In the genomic region with DNA sequence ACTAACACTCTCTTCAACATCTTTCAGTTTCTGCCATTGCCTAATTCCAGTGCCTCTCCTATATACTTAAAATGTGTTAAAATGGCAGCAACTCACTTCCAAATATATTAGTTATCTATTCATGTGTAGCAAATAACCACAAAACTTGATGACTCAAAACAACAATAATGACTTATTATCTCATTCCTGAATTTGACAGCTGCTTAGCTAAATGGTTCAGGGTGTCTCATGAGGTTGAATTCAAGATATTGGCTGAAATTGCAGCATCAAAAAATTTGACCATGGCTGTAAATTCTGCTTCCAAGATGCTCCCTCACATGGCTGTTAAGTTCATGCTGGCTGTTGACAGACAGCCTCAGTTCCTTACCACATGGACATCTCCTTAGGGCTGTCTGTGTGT, we compare ENCODE assay signal across 24 cellular contexts. TPM values are rescaled to one million over a fixed set of nuclear protein-coding genes. Genes with fewer than 3 reads are reported as not detected.
A peak's percentile ranks its signal among the peaks of the same experiment; 100 is the strongest.
DNase-seq lines count a peak whose midpoint lies in the region; ATAC-seq and TF ChIP-seq lines count a peak whose summit lies in the region.
"Had no signal": no experiment of that assay in that cellular context is flagged by ENCODE, and none has a peak within 500 bp of the region (broad histone marks: within the 10 kb centered on the region; RNA-seq: fewer than 3 reads in every experiment).

No MANE protein-coding gene starts in this region.

- H3K4me3 Mint-ChIP-seq in endothelial cell (ENCODE audit: unreplicated experiment), result peak overlapping the region; percentile 12
- H3K4me3 Mint-ChIP-seq: CD14-positive monocyte; CD4-positive, alpha-beta T cell; CD8-positive, alpha-beta memory T cell; GM23338; HFFc6 had no signal

- no peaks in the 10 kb centered on the region for H3K36me3 ChIP-seq in aorta (ENCODE audit: control insufficient read depth in 1 of 2, insufficient read depth in 2 of 2, low read length in 1 of 2)
- H3K36me3 ChIP-seq: BE2C; BLaER1 treated with 17β-estradiol and CSF1 and Interleukin-3, amounts not matched to agents 10 nM and 100 nM; HAP-1 had no signal

- intact Hi-C loops in aorta (cut with DNase I), result no loop called here

- no peak for ATAC-seq in aorta (ENCODE audit: low FRiP score)
- ATAC-seq: A549, GM12878, GM23338 had no signal

- H3K4me3 ChIP-seq in aorta (ENCODE audit: low read length in 2 of 2), result no peak overlapping the region
- H3K4me3 ChIP-seq: A549; BLaER1 treated with 17β-estradiol and CSF1 and Interleukin-3, amounts not matched to agents 10 nM and 100 nM; GM12878; GM23338; HAP-1 had no signal

- H3K36me3 Mint-ChIP-seq in endothelial cell (ENCODE audit: low read depth, unreplicated experiment), result peaks cover 9% of the 10 kb centered on the region
- H3K36me3 Mint-ChIP-seq: CD14-positive monocyte; CD8-positive, alpha-beta memory T cell had no signal

- no peaks in the 10 kb centered on the region for H3K4me1 Mint-ChIP-seq in endothelial cell (ENCODE audit: unreplicated experiment)
- H3K4me1 Mint-ChIP-seq: CD14-positive monocyte; CD8-positive, alpha-beta memory T cell; GM23338 had no signal

- H3K27me3 Mint-ChIP-seq in endothelial cell (ENCODE audit: unreplicated experiment), result no peaks in the 10 kb centered on the region

- H3K27ac ChIP-seq in aorta (ENCODE audit: low read depth in 1 of 2, low read length in 2 of 2), result no peak overlapping the region
- H3K27ac ChIP-seq: A549; BLaER1 treated with 17β-estradiol and CSF1 and Interleukin-3, amounts not matched to agents 10 nM and 100 nM had no signal

- TF ChIP-seq CTCF in endothelial cell (IDR thresholded peaks at IDR 0.05; ENCODE audit: unreplicated experiment), result no peak

- peaks cover 4% of the 10 kb centered on the region for H3K9me3 ChIP-seq in aorta (ENCODE audit: control insufficient read depth, low read length)
- H3K9me3 ChIP-seq: BE2C had no signal

- no peaks in the 10 kb centered on the region for H3K4me1 ChIP-seq in aorta (ENCODE audit: control insufficient read depth in 1 of 2, insufficient read depth in 2 of 2, low read length in 2 of 2)
- H3K4me1 ChIP-seq: A549; BE2C; BLaER1 treated with 17β-estradiol and CSF1 and Interleukin-3, amounts not matched to agents 10 nM and 100 nM; HAP-1 had no signal

- H3K27ac Mint-ChIP-seq in endothelial cell (ENCODE audit: unreplicated experiment), result no peak overlapping the region
- H3K27ac Mint-ChIP-seq: CD14-positive monocyte; CD4-positive, alpha-beta T cell; CD8-positive, alpha-beta memory T cell; GM23338; HFFc6 had no signal

- H3K9me3 Mint-ChIP-seq in endothelial cell (ENCODE audit: unreplicated experiment), result no peaks in the 10 kb centered on the region

- peak; percentile 84 for DNase-seq in LHCN-M2 (ENCODE audit: low read depth)
- DNase-seq in endothelial cell (ENCODE audit: low spot score), result no peak
- DNase-seq in kidney tubule cell (ENCODE audit: low spot score), result peak; percentile 32
- no peak for DNase-seq in H4 (ENCODE audit: low spot score)
- no peak for DNase-seq in NAMALWA (ENCODE audit: low spot score)
- no peak for DNase-seq in activated CD4-positive, alpha-beta T cell treated with anti-CD3 and anti-CD28 coated beads for 1 hour
- DNase-seq in aorta, result no peak
- DNase-seq: 8988T; ACHN; AML-193; BE2C; CD4-positive, alpha-beta T cell; CD8-positive, alpha-beta memory T cell; DMS 273 treated with DMSO at 0.1 percent for 48 hours; DMS79; EL; GDM1; HFFc6 had no signal

- no peaks in the 10 kb centered on the region for H3K27me3 ChIP-seq in aorta (ENCODE audit: control insufficient read depth in 1 of 2, insufficient read depth in 2 of 2, low read length in 1 of 2)
- H3K27me3 ChIP-seq: BLaER1 treated with 17β-estradiol and CSF1 and Interleukin-3, amounts not matched to agents 10 nM and 100 nM had no signal

RNA-seq across cellular contexts. Expression of gene PITX2, which starts 25.3 kb away (rescaled TPM):
- total RNA-seq in LHCN-M2 (2014; rRNA removed) (60.5 and 67.0 TPM in 2 replicates), endothelial cell (ENCODE audit: unreplicated experiment) (11.9 TPM), aorta (1 to 10 TPM in 1 of 2 donors, not detected in 1; 1.0 TPM)
- polyA plus RNA-seq in LHCN-M2 (2012), result 39.3 TPM
- 5.7 and 11.7 TPM in 2 replicates for total RNA-seq in H4 (2014; rRNA removed; shearing (Covaris generic))
- under 1 TPM in 1 of 2 donors, not detected in 1; 0.31 TPM for polyA plus RNA-seq in aorta
- total RNA-seq: CD4-positive, alpha-beta T cell; CD8-positive, alpha-beta memory T cell; GM12878 had no signal
- polyA plus RNA-seq: CD14-positive monocyte; CD8-positive, alpha-beta memory T cell; GM12878 had no signal

Comparison
In these comparisons a context has a peak if more than half of its experiments do, and no peak if none do; other contexts are left out.
1. DNase-seq: peak in LHCN-M2 (single experiment) and kidney tubule cell (single experiment); none in endothelial cell (single experiment), H4 (single experiment), NAMALWA (single experiment), activated CD4-positive, alpha-beta T cell treated with anti-CD3 and anti-CD28 coated beads for 1 hour (single experiment) and aorta (0 of 2).